ENCODE assay signal across 10 cellular contexts in genomic region chrX:16239211-16239610, GRCh38.
A peak's percentile ranks its signal among the peaks of the same experiment; 100 is the strongest.
DNase-seq lines count a peak whose midpoint lies in the region; ATAC-seq and TF ChIP-seq lines count a peak whose summit lies in the region.
"Had no signal": no experiment of that assay in that cellular context is flagged by ENCODE, and none has a peak within 500 bp of the region (broad histone marks: within the 10 kb centered on the region; RNA-seq: fewer than 3 reads in every experiment).

No MANE protein-coding gene starts in this region.

- in situ Hi-C loops in GM13976 (cut with MboI; ENCODE audit: low sequenced_read_pairs, unreplicated experiment), result no loop called here

- no peaks in the 10 kb centered on the region for H3K27me3 ChIP-seq in ovary

- no TSS peak for BruUV-seq in Calu3 (replicated peaks; lab: Mats Ljungman, UMichigan)

- 73 to 81% (median 73%) methylated on average over 4 of the region's 4 CpGs for WGBS in ovary, 3 donors

- peak; percentile 63 for ATAC-seq in GM19468 (IDR thresholded peaks at IDR 0.05; ENCODE audit: extremely low read depth, unreplicated experiment)
- ATAC-seq in left cardiac atrium, result no peak

- no peak for TF ChIP-seq CTCF in Calu3 (IDR thresholded peaks at IDR 0.05; ENCODE audit: unreplicated experiment)
- no peak for TF ChIP-seq CTCF in fibroblast of pulmonary artery (IDR thresholded peaks at IDR 0.05; ENCODE audit: low read length, missing control alignments)
- no peak for TF ChIP-seq CTCF in ovary (IDR thresholded peaks at IDR 0.05)
- TF ChIP-seq CTCF in GM13976 (IDR thresholded peaks at IDR 0.05; ENCODE audit: borderline replicate concordance, control extremely low read depth, extremely low read depth, insufficient read depth, missing control alignments), result no peak

- H3K4me1 Mint-ChIP-seq in Calu3 (ENCODE audit: low read depth, unreplicated experiment), result peaks cover 28% of the 10 kb centered on the region

- peak overlapping the region; percentile 81 for H3K27ac Mint-ChIP-seq in Calu3 (ENCODE audit: unreplicated experiment)
- H3K27ac Mint-ChIP-seq: activated naive CD4-positive, alpha-beta T cell treated with anti-CD3 and anti-CD28 coated beads for 36 hours had no signal

- TF ChIP-seq POLR2A in ovary (IDR thresholded peaks at IDR 0.05), result no peak

- H3K27ac ChIP-seq in ovary, result no peak overlapping the region

- H3K4me3 ChIP-seq in fibroblast of pulmonary artery (replicated peaks; ENCODE audit: low read depth, low read length) (no peak overlapping the region), ovary (no peak overlapping the region)

- intact Hi-C loops in Calu3 (cut with micrococcal nuclease; ENCODE audit: unreplicated experiment) (no loop called here), left cardiac atrium (cut with DNase I) (no loop called here), ovary (cut with DNase I) (no loop called here)

- no peaks in the 10 kb centered on the region for H3K36me3 ChIP-seq in ovary

- peaks cover 5% of the 10 kb centered on the region for H3K9me3 Mint-ChIP-seq in Calu3 (ENCODE audit: low read depth, unreplicated experiment)

- DNase-seq in Calu3 (peak; percentile 70), M059J (ENCODE audit: low read depth) (peak; percentile 93), fibroblast of pulmonary artery (ENCODE audit: low read depth) (peak; percentile 49), left cardiac atrium (no peak), ovary (no peak), GM13976 (ENCODE audit: low spot score) (no peak)
- DNase-seq in activated CD4-positive, CD25-positive, alpha-beta regulatory T cell (lab: John Stamatoyannopoulos, UW), result no peak
- DNase-seq: activated naive CD4-positive, alpha-beta T cell treated with anti-CD3 and anti-CD28 coated beads for 36 hours; SIG-M5 had no signal

- H3K4me3 Mint-ChIP-seq in Calu3 (ENCODE audit: low read depth, unreplicated experiment), result peak overlapping the region; percentile 1
- H3K4me3 Mint-ChIP-seq: activated naive CD4-positive, alpha-beta T cell treated with anti-CD3 and anti-CD28 coated beads for 36 hours had no signal

- no peaks in the 10 kb centered on the region for H3K4me1 ChIP-seq in ovary (ENCODE audit: insufficient read depth)

- CTCF ChIA-PET in Calu3 (lab: Charles Lee), result interaction anchor here (1.0 to 1.3 kb wide), 4 partner anchors 10 to 116 kb away, joined by 3 to 5 read pairs (median 3); partner anchors contain the start of gene GRPR

- no peaks in the 10 kb centered on the region for H3K27me3 Mint-ChIP-seq in Calu3 (ENCODE audit: unreplicated experiment)

- peaks cover 7% of the 10 kb centered on the region for H3K36me3 Mint-ChIP-seq in Calu3 (ENCODE audit: insufficient read depth, unreplicated experiment)

- no peak for TF ChIP-seq EP300 in ovary (IDR thresholded peaks at IDR 0.05)

- H3K9me3 ChIP-seq in ovary, result peaks cover 0 to 3% of the 10 kb centered on the region in 2 donors

Comparison
In these comparisons a context has a peak if more than half of its experiments do, and no peak if none do; other contexts are left out.
1. DNase-seq: peak in Calu3 (single experiment), M059J (single experiment) and fibroblast of pulmonary artery (single experiment); none in left cardiac atrium (single experiment), ovary (0 of 5), activated CD4-positive, CD25-positive, alpha-beta regulatory T cell (0 of 4) and GM13976 (single experiment).